In the genomic region with DNA sequence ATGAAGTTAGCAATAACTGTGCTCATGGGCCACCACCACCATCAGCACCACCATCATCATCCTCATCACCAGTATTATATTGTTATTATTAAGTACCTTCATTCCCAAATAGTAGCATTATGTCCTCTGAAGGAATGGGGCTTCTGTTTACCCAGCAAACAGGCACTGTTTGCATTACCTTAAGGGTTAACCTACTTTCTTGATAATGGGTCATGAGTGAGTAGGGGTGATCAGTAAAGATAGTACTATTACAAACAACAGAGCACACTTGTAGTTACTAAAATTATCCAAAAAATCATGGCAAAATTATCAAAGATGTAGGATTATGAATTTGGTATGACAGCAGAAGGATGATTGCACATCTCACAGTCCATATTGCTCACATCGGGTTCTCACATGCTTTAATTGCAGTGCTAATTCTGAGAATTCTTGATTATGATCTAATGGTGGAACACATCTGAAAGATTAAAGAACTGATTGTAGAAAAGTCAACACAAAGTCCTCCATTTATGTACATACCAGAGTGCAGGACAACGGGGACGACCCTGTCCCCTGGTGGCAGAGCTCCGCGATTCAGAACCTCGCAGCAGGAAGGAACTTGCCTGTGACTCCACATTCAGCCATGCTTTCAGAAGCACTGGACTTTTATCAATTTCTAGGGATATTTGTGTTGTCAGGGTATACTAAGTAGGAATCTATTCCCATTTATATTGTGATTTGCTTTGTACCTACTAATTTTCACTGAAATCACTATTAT, we compare ENCODE assay signal across 2 cellular contexts.
TF ChIP-seq lines count a peak whose summit lies in the region.

No MANE protein-coding gene starts in this region.

TF ChIP-seq in A549, 52 proteins besides CTCF, POLR2A, EP300 and RAD21:
- no peak for TF ChIP-seq BHLHE40 (IDR thresholded peaks at IDR 0.05; ENCODE audit: low read depth, low read length)
- TF ChIP-seq FOSB (CRISPR knock-in tag; IDR thresholded peaks at IDR 0.05) = no peak
- TF ChIP-seq POLR2AphosphoS2 (conservative IDR thresholded peaks at IDR 0.05; ENCODE audit: low read length) = no peak
- no peak for TF ChIP-seq RCOR1 (IDR thresholded peaks at IDR 0.05; ENCODE audit: low read depth, low read length)
- TF ChIP-seq ZNF302 (CRISPR knock-in tag; IDR thresholded peaks at IDR 0.05) = no peak
- no peak for TF ChIP-seq RARB (CRISPR knock-in tag; IDR thresholded peaks at IDR 0.05)
- TF ChIP-seq GATA3 (IDR thresholded peaks at IDR 0.05; ENCODE audit: borderline replicate concordance) = peak; percentile 68
- TF ChIP-seq ZSCAN20 (CRISPR knock-in tag; IDR thresholded peaks at IDR 0.05) = no peak
- TF ChIP-seq MAFK (IDR thresholded peaks at IDR 0.05; ENCODE audit: partially characterized antibody) = no peak
- TF ChIP-seq EHMT2 (IDR thresholded peaks at IDR 0.05; ENCODE audit: low read depth) = no peak
- no peak for TF ChIP-seq CHD4 (IDR thresholded peaks at IDR 0.05; ENCODE audit: borderline replicate concordance)
- peak; percentile 42; the same call in 2 of the 3 replicates for TF ChIP-seq SMC3 (IDR thresholded peaks at IDR 0.05)
- 0 out of 4 replicates have a peak, but pooled peaks of 1 of the 2 experiments have one; percentile 8 for TF ChIP-seq CEBPB (IDR thresholded peaks at IDR 0.05)

TF ChIP-seq in WTC11, 78 proteins besides CTCF, POLR2A, EP300 and RAD21:
- TF ChIP-seq ZNF423 (CRISPR knock-in tag; IDR thresholded peaks at IDR 0.05) = no peak
- TF ChIP-seq, protein P1, sequence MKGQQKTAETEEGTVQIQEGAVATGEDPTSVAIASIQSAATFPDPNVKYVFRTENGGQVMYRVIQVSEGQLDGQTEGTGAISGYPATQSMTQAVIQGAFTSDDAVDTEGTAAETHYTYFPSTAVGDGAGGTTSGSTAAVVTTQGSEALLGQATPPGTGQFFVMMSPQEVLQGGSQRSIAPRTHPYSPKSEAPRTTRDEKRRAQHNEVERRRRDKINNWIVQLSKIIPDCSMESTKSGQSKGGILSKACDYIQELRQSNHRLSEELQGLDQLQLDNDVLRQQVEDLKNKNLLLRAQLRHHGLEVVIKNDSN (CRISPR knock-in tag; IDR thresholded peaks at IDR 0.05) = no peak
